Comparison of ENCODE assay signal across 8 cellular contexts in genomic region chr2:31333527-31334183, GRCh38.
DNase-seq lines count a peak whose midpoint lies in the region; ATAC-seq and TF ChIP-seq lines count a peak whose summit lies in the region.

No MANE protein-coding gene starts in this region.

- H3K27ac ChIP-seq in osteoblast (ENCODE audit: low read depth, low read length) (no peak overlapping the region), thoracic aorta (no peak overlapping the region)

- ATAC-seq in GM21528 (IDR thresholded peaks at IDR 0.05; ENCODE audit: low FRiP score, unreplicated experiment) (peak; percentile 71), thoracic aorta (ENCODE audit: insufficient number of reproducible peaks, low FRiP score, low read depth) (no peak)

- no peak overlapping the region for H2AFZ ChIP-seq in osteoblast (ENCODE audit: low read length)

- H3K36me3 ChIP-seq in osteoblast (ENCODE audit: insufficient read depth, low read length), result no peaks in the 10 kb centered on the region
- no peaks in the 10 kb centered on the region for H3K36me3 ChIP-seq in thoracic aorta

- H3K9me3 ChIP-seq in osteoblast (ENCODE audit: low read depth, low read length) (no peaks in the 10 kb centered on the region), thoracic aorta (no peaks in the 10 kb centered on the region)

- H3K4me3 ChIP-seq in foreskin fibroblast (ENCODE audit: low read depth in 1 of 2, low read length in 2 of 2) (no peak overlapping the region), osteoblast (ENCODE audit: insufficient read depth, low read length) (no peak overlapping the region), thoracic aorta (no peak overlapping the region)

- DNase-seq in DMS114 treated with DMSO at 0.1 percent for 48 hours (lab: John Stamatoyannopoulos, UW; ENCODE audit: unreplicated experiment) (peak; percentile 50), KG1 (lab: John Stamatoyannopoulos, UW) (peak; percentile 35), RKO (ENCODE audit: low spot score) (peak; percentile 64), foreskin fibroblast (peak; percentile 79 to 92), osteoblast (ENCODE audit: insufficient read length, low spot score, missing footprints) (peak; percentile 82), thoracic aorta (ENCODE audit: low spot score) (peak; percentile 51)
- peak; percentile 61 to 62 for DNase-seq in activated T-helper 1 cell treated with anti-CD3 and anti-CD28 coated beads, Interleukin-2, amount 50 U/mL, for 16 hours (ENCODE audit: low read depth in 1 of 2, low spot score in 1 of 2)

- peaks cover 15% of the 10 kb centered on the region for H3K27me3 ChIP-seq in osteoblast (ENCODE audit: insufficient read depth, low read length)
- H3K27me3 ChIP-seq in thoracic aorta (replicated peaks; ENCODE audit: insufficient read depth), result no peaks in the 10 kb centered on the region

- H3K4me1 ChIP-seq in osteoblast (ENCODE audit: insufficient read depth, low read length), result peaks cover 41% of the 10 kb centered on the region
- H3K4me1 ChIP-seq in thoracic aorta (ENCODE audit: control insufficient read depth in 1 of 2, low read depth in 2 of 2), result peaks cover 0 to 13% of the 10 kb centered on the region in 2 donors

- no peaks in the 10 kb centered on the region for H4K20me1 ChIP-seq in osteoblast (ENCODE audit: insufficient read depth, low read length)

- H3K79me2 ChIP-seq in osteoblast (ENCODE audit: insufficient read depth, low read length), result no peaks in the 10 kb centered on the region

- H3K4me2 ChIP-seq in osteoblast (ENCODE audit: insufficient read depth, low read length), result no peak overlapping the region

- TF ChIP-seq CTCF in foreskin fibroblast (IDR thresholded peaks at IDR 0.05; ENCODE audit: low read depth, low read length), result peak; percentile 95
- TF ChIP-seq CTCF in osteoblast (IDR thresholded peaks at IDR 0.05; ENCODE audit: extremely low read depth, low read depth, low read length), result peak; percentile 99
- TF ChIP-seq CTCF in thoracic aorta (IDR thresholded peaks at IDR 0.05), result peak; percentile 97

Comparison
In these comparisons a context has a peak if more than half of its experiments do, and no peak if none do; other contexts are left out.
1. DNase-seq: peak in every context shown above with its lines; median percentile 86 in foreskin fibroblast; 82 in osteoblast; 64 in RKO; 62 in activated T-helper 1 cell treated with anti-CD3 and anti-CD28 coated beads, Interleukin-2, amount 50 U/mL, for 16 hours; 51 in thoracic aorta; 50 in DMS114 treated with DMSO at 0.1 percent for 48 hours; 35 in KG1.